In genomic region chr6:119602215-119603178, GRCh38 we compare ENCODE assay signal across 16 cellular contexts.
DNase-seq lines count a peak whose midpoint lies in the region; ATAC-seq, FAIRE-seq and TF ChIP-seq lines count a peak whose summit lies in the region.
"Had no signal": no experiment of that assay in that cellular context is flagged by ENCODE, and none has a peak within 500 bp of the region (broad histone marks: within the 10 kb centered on the region; RNA-seq: fewer than 3 reads in every experiment).

No MANE protein-coding gene starts in this region.

- H3K79me1 ChIP-seq in mesenchymal stem cell (replicated peaks; ENCODE audit: low read length, poor library complexity, severe bottlenecking), result no peaks in the 10 kb centered on the region

- no peak for TF ChIP-seq EP300 in upper lobe of left lung (IDR thresholded peaks at IDR 0.05)

- peak overlapping the region in 1 of 2 experiments; percentile 21 for H3K18ac ChIP-seq in mesenchymal stem cell (ENCODE audit: low read depth in 1 of 2, low read length in 2 of 2)

- H3K23ac ChIP-seq in mesenchymal stem cell (ENCODE audit: low read length in 2 of 2), result no peak overlapping the region

- H3K14ac ChIP-seq in mesenchymal stem cell (ENCODE audit: low read length in 2 of 2), result no peak overlapping the region

- no peak for ATAC-seq in left colon
- no peak for ATAC-seq in GM21390 (IDR thresholded peaks at IDR 0.05; ENCODE audit: unreplicated experiment)
- ATAC-seq in upper lobe of left lung (ENCODE audit: low FRiP score in 2 of 2), result no peak
- ATAC-seq: natural killer cell treated with Interleukin-12 subunit alpha and Interleukin-12 subunit beta and Interleukin-15 and Interleukin-18, amount 100 ng/mL, for 72 hours had no signal

- peak; percentile 64 for DNase-seq in GM03348 (ENCODE audit: low spot score)
- DNase-seq in RCC 7860 (ENCODE audit: low spot score), result peak; percentile 57
- peak; percentile 2 for DNase-seq in dermis blood vessel endothelial cell
- DNase-seq in mesenchymal stem cell, result peak; percentile 33
- DNase-seq in DMS53 treated with DMSO at 0.1 percent for 48 hours (lab: John Stamatoyannopoulos, UW; ENCODE audit: unreplicated experiment), result no peak
- no peak for DNase-seq in left colon
- DNase-seq in upper lobe of left lung, result no peak
- DNase-seq: anterior cingulate cortex, C1 segment of cervical spinal cord, DMS53, dorsolateral prefrontal cortex, foreskin melanocyte, NCI-H1694 treated with DMSO at 0.1 percent for 48 hours, NCI-H510A treated with DMSO at 0.1 percent for 48 hours had no signal

- WGBS in mesenchymal stem cell, result no CpG with 5 or more reads among the region's 3 CpGs
- WGBS in upper lobe of left lung, 2 donors, result 74 to 80% methylated on average over 3 of the region's 3 CpGs

- H3K4me1 ChIP-seq in mesenchymal stem cell (ENCODE audit: control insufficient read depth, insufficient read depth, low read depth, low read length) (no peaks in the 10 kb centered on the region), upper lobe of left lung (no peaks in the 10 kb centered on the region)

- H3K36me3 ChIP-seq in mesenchymal stem cell (ENCODE audit: control insufficient read depth in 1 of 2, insufficient read depth in 2 of 2, low read depth in 1 of 2, low read length in 2 of 2), result no peaks in the 10 kb centered on the region
- no peaks in the 10 kb centered on the region for H3K36me3 ChIP-seq in upper lobe of left lung

- no peak for TF ChIP-seq CTCF in upper lobe of left lung (IDR thresholded peaks at IDR 0.05)

- no peak overlapping the region for H2BK5ac ChIP-seq in mesenchymal stem cell (ENCODE audit: low read depth, low read length, poor library complexity, severe bottlenecking)

- peak overlapping the region; percentile 68 for H3K9ac ChIP-seq in mesenchymal stem cell (ENCODE audit: low read length)

- H2AK5ac ChIP-seq in mesenchymal stem cell (ENCODE audit: low read length, severe bottlenecking), result no peak overlapping the region

- intact Hi-C loops in left colon (cut with DNase I, micrococcal nuclease), result no loop called here

- peak overlapping the region in 1 of 2 experiments; percentile 19 for H3K4me3 ChIP-seq in mesenchymal stem cell (ENCODE audit: insufficient read depth in 1 of 2, low read depth in 1 of 2, low read length in 2 of 2)
- H3K4me3 ChIP-seq in upper lobe of left lung, result no peak overlapping the region
- H3K4me3 ChIP-seq: dorsolateral prefrontal cortex had no signal

- H3K27ac ChIP-seq in mesenchymal stem cell (ENCODE audit: low read length, poor library complexity, severe bottlenecking), result no peak overlapping the region
- H3K27ac ChIP-seq in upper lobe of left lung, result no peak overlapping the region

- no peak overlapping the region for H4K91ac ChIP-seq in mesenchymal stem cell (ENCODE audit: low read length)

- no peak overlapping the region for H3K4ac ChIP-seq in mesenchymal stem cell (ENCODE audit: low read depth in 1 of 2, low read length in 2 of 2)

- no peak overlapping the region for H2BK120ac ChIP-seq in mesenchymal stem cell (ENCODE audit: low read depth, low read length)

- no peaks in the 10 kb centered on the region for H3K9me3 ChIP-seq in mesenchymal stem cell (ENCODE audit: control insufficient read depth, low read length)
- no peaks in the 10 kb centered on the region for H3K9me3 ChIP-seq in upper lobe of left lung

- FAIRE-seq in RCC 7860 (lab: Jason Lieb, UNC), result no peak

- H2BK15ac ChIP-seq in mesenchymal stem cell (ENCODE audit: low read depth, poor library complexity, severe bottlenecking), result no peak overlapping the region

- no peak overlapping the region for H2BK12ac ChIP-seq in mesenchymal stem cell (ENCODE audit: low read length in 2 of 2)

- H3K4me2 ChIP-seq in mesenchymal stem cell (ENCODE audit: low read length, poor library complexity, severe bottlenecking), result no peak overlapping the region

- no peaks in the 10 kb centered on the region for H3K27me3 ChIP-seq in mesenchymal stem cell (ENCODE audit: control insufficient read depth in 1 of 2, insufficient read depth in 1 of 2, low read length in 2 of 2)
- no peaks in the 10 kb centered on the region for H3K27me3 ChIP-seq in upper lobe of left lung
- H3K27me3 ChIP-seq: dorsolateral prefrontal cortex had no signal

- no peak overlapping the region for H2AFZ ChIP-seq in mesenchymal stem cell (ENCODE audit: low read depth, low read length)

- TF ChIP-seq POLR2A in upper lobe of left lung (IDR thresholded peaks at IDR 0.05), result no peak

- no peak overlapping the region for H4K8ac ChIP-seq in mesenchymal stem cell (ENCODE audit: low read length)

Comparison
In these comparisons a context has a peak if more than half of its experiments do, and no peak if none do; other contexts are left out.
1. DNase-seq: peak in GM03348 (single experiment), RCC 7860 (single experiment), dermis blood vessel endothelial cell (single experiment) and mesenchymal stem cell (single experiment); none in DMS53 treated with DMSO at 0.1 percent for 48 hours (single experiment), left colon (0 of 2) and upper lobe of left lung (0 of 2).